Comparison of ENCODE assay signal across 31 cellular contexts in the genomic region with DNA sequence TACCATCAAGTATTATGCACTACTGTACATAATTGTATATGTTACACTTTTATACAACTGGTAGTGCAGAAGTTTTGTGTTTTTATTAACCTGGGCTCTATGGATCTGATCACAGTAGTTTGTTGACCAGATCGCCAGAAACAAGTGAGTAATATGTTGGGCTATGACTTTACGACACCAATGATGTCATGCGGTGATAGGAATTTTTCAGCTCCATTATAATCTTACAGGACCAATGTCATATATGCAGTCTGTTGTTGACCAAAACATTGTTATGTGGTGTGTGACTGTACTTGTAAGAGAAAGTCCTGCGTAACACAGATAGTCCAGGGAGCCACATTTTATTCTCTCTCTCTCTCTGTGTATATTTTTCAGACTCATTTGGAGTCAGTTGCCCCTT. TPM values are rescaled to one million over a fixed set of nuclear protein-coding genes. Genes with fewer than 3 reads are reported as not detected.
"Had no signal": no experiment of that assay in that cellular context is flagged by ENCODE, and none has a peak within 500 bp of the region (broad histone marks: within the 10 kb centered on the region; RNA-seq: fewer than 3 reads in every experiment).

No MANE protein-coding gene starts in this region.

- H3K27ac ChIP-seq: left lung, lower lobe of right lung, pancreas, prostate gland, sigmoid colon, tibial nerve, upper lobe of left lung had no signal

- H3K9me3 ChIP-seq: left lung, lower lobe of right lung, pancreas, prostate gland, tibial nerve, upper lobe of left lung had no signal

- ATAC-seq: left colon; left lung; lower lobe of right lung; naive thymus-derived CD8-positive, alpha-beta T cell; pancreas; right cardiac atrium; stimulated activated memory B cell treated with anti-CD40 and anti-IgM and Interleukin-4, amounts not matched to agents 10 μg/mL and 1 μg/mL and 100 μg/mL, for 72 hours; stimulated activated naive CD8-positive, alpha-beta T cell treated with anti-CD3 and anti-CD28 coated beads, Interleukin-15, amount 100 ng/mL, for 72 hours had no signal

- H3K4me1 ChIP-seq: prostate gland had no signal

- DNase-seq: hippocampal formation; kidney glomerular epithelial cell; left colon; left lung; lower lobe of right lung; mammary epithelial cell; mesenchymal stem cell; naive thymus-derived CD8-positive, alpha-beta T cell; nucleus accumbens; pancreas; posterior cingulate gyrus; retina; right cardiac atrium; sigmoid colon; small intestine; stimulated activated CD4-positive, alpha-beta T cell treated with anti-CD3 and anti-CD28 coated beads, Interleukin-1b, Interleukin-23, amount 100 ng/mL, for 48 hours; stimulated activated CD4-positive, alpha-beta T cell treated with anti-CD3 and anti-CD28 coated beads, Interleukin-2, amount 100 ng/mL, for 48 hours; stimulated activated CD4-positive, alpha-beta T cell treated with anti-CD3 and anti-CD28 coated beads, Interleukin-4, amount 100 ng/mL, for 4 hours; stimulated activated CD8-positive, alpha-beta memory T cell treated with anti-CD3 and anti-CD28 coated beads, Interleukin-4, amount 100 ng/mL, for 48 hours; stimulated activated naive CD4-positive, alpha-beta T cell treated with Interleukin-2 at 50 U/mL for 16 hours; stimulated activated naive CD8-positive, alpha-beta T cell treated with anti-CD3 and anti-CD28 coated beads, Interleukin-15, amount 100 ng/mL, for 72 hours; substantia nigra; upper lobe of left lung had no signal

- H3K36me3 ChIP-seq: left lung, lower lobe of right lung, pancreas, prostate gland, sigmoid colon, tibial nerve, upper lobe of left lung had no signal

- H3K4me3 ChIP-seq: left lung, lower lobe of right lung, pancreas, prostate gland, sigmoid colon, tibial nerve, upper lobe of left lung had no signal

RNA-seq across cellular contexts. Expression of gene ACOXL, which starts 4.5 kb away (rescaled TPM):
- total RNA-seq: liver; mucosa of gallbladder; naive thymus-derived CD8-positive, alpha-beta T cell; neural crest cell; osteoblast; right cardiac atrium; sigmoid colon; temporal lobe had no signal
- polyA plus RNA-seq: naive thymus-derived CD8-positive, alpha-beta T cell had no signal
